Comparison of ENCODE assay signal across 8 cellular contexts in genomic region chr4:143184217-143184502, GRCh38. TPM values are rescaled to one million over a fixed set of nuclear protein-coding genes. Genes with fewer than 3 reads are reported as not detected.
DNase-seq lines count a peak whose midpoint lies in the region; ATAC-seq, FAIRE-seq and TF ChIP-seq lines count a peak whose summit lies in the region.

No MANE protein-coding gene starts in this region.

- FAIRE-seq in kidney (lab: Jason Lieb, UNC) = no peak

- peak; percentile 12 for ATAC-seq in GM21390 (IDR thresholded peaks at IDR 0.05; ENCODE audit: unreplicated experiment)

- no peak for TF ChIP-seq POLR2A in adrenal gland (IDR thresholded peaks at IDR 0.05)

- WGBS in adrenal gland, 4 donors = 0 to 1% (median 1%) methylated on average over 11 of the region's 11 CpGs

- H3K27me3 ChIP-seq in HL-60 (ENCODE audit: insufficient read depth, poor library complexity, severe bottlenecking) (no peaks in the 10 kb centered on the region), adrenal gland (no peaks in the 10 kb centered on the region), subcutaneous abdominal adipose tissue (ENCODE audit: control insufficient read depth in 5 of 5, insufficient read depth in 4 of 5, low read length in 5 of 5) (no peaks in the 10 kb centered on the region)

- H3K27ac ChIP-seq in HL-60 (replicated peaks) (peak overlapping the region; percentile 89), adrenal gland (peak overlapping the region; percentile 74 to 95 (median 90)), kidney (ENCODE audit: low read depth in 2 of 2, low read length in 2 of 2) (peak overlapping the region; percentile 85 to 86), subcutaneous abdominal adipose tissue (ENCODE audit: low read depth, low read length) (peak overlapping the region; percentile 97)

- DNase-seq in GF-D8 (lab: John Stamatoyannopoulos, UW) (peak; percentile 64), HL-60 (ENCODE audit: low read depth in 1 of 2, low spot score in 1 of 2) (no peak), adrenal gland (no peak), kidney (no peak), SIG-M5 treated with dmso at 0.1 percent for 504 hours (lab: John Stamatoyannopoulos, UW; ENCODE audit: unreplicated experiment) (no peak), activated gamma-delta T cell treated with Interleukin-2 at 50 U/mL for 16 hours (no peak)

- TF ChIP-seq CTCF in HL-60 (IDR thresholded peaks at IDR 0.05; ENCODE audit: insufficient read depth, low read length) (no peak), adrenal gland (IDR thresholded peaks at IDR 0.05) (no peak), kidney (IDR thresholded peaks at IDR 0.05; ENCODE audit: borderline replicate concordance, extremely low read depth, insufficient read depth) (no peak)

- intact Hi-C loops in adrenal gland (cut with DNase I) = no loop called here
- intact Hi-C loops in kidney (cut with DNase I) = no loop called here

- H3K4me1 ChIP-seq in adrenal gland (replicated peaks in 1 of 2) (peaks cover 13 to 36% of the 10 kb centered on the region in 2 donors), kidney (ENCODE audit: control insufficient read depth in 1 of 2, insufficient read depth in 1 of 2, low read depth in 1 of 2, low read length in 2 of 2) (peaks cover 4 to 16% of the 10 kb centered on the region in 2 donors), subcutaneous abdominal adipose tissue (ENCODE audit: control insufficient read depth in 5 of 5, insufficient read depth in 5 of 5, low read length in 5 of 5) (peaks cover 0 to 49% (median 42%) of the 10 kb centered on the region in 5 donors)

- H3K9ac ChIP-seq in kidney (ENCODE audit: low read length in 2 of 2) (peak overlapping the region; percentile 3 to 94), subcutaneous abdominal adipose tissue (ENCODE audit: low read length in 5 of 5) (peak overlapping the region; percentile 69 to 91 (median 86))

- H3K4me3 ChIP-seq in HL-60 (replicated peaks; ENCODE audit: insufficient read depth, low read length) (peak overlapping the region; percentile 96), adrenal gland (peak overlapping the region; percentile 40 to 78 (median 65)), kidney (ENCODE audit: low read length in 2 of 2) (peak overlapping the region; percentile 87 to 94), subcutaneous abdominal adipose tissue (ENCODE audit: low read depth in 1 of 5, low read length in 5 of 5) (peak overlapping the region; percentile 73 to 98 (median 89))

- H3K36me3 ChIP-seq in adrenal gland (replicated peaks in 1 of 2) (no peaks in the 10 kb centered on the region), kidney (ENCODE audit: control insufficient read depth in 1 of 2, insufficient read depth in 2 of 2, low read length in 2 of 2) (no peaks in the 10 kb centered on the region), subcutaneous abdominal adipose tissue (ENCODE audit: control insufficient read depth in 5 of 5, insufficient read depth in 5 of 5, low read length in 5 of 5) (peaks cover 0 to 6% (median 0%) of the 10 kb centered on the region in 5 donors)

- H3K9me3 ChIP-seq in adrenal gland (replicated peaks in 1 of 3) (no peaks in the 10 kb centered on the region), kidney (ENCODE audit: control insufficient read depth in 1 of 2, low read length in 2 of 2) (no peaks in the 10 kb centered on the region), subcutaneous abdominal adipose tissue (ENCODE audit: control insufficient read depth in 5 of 5, low read length in 5 of 5) (no peaks in the 10 kb centered on the region)

RNA-seq across cellular contexts. Expression of gene USP38, which starts 0.6 kb away (rescaled TPM):
- total RNA-seq in adrenal gland = 10 to 100 TPM; 17.5 to 37.4 (median 22.8) TPM
- polyA plus RNA-seq in adrenal gland = 10 to 100 TPM in 1 of 3 donors, 1 to 10 TPM in 2; 3.2 to 18.7 (median 3.5) TPM
- 21.9 TPM for total RNA-seq in kidney
- polyA plus RNA-seq in kidney (ENCODE audit: insufficient read depth, low read depth, low replicate concordance) = 5.2 TPM
